In genomic region chr7:5333121-5334050, GRCh38 we compare ENCODE assay signal across 1 cellular context.
TF ChIP-seq lines count a peak whose summit lies in the region.

No MANE protein-coding gene starts in this region.

TF ChIP-seq in SK-N-SH, 30 proteins besides CTCF, POLR2A, EP300 and RAD21 (continued from another document):
- no peak for TF ChIP-seq USF2 (IDR thresholded peaks at IDR 0.05; ENCODE audit: borderline replicate concordance, low read depth, low read length)
